In genomic region chr4:44652002-44652401, GRCh38 we compare ENCODE assay signal across 25 cellular contexts. TPM values are rescaled to one million over a fixed set of nuclear protein-coding genes. Genes with fewer than 3 reads are reported as not detected.
"Had no signal": no experiment of that assay in that cellular context is flagged by ENCODE, and none has a peak within 500 bp of the region (broad histone marks: within the 10 kb centered on the region; RNA-seq: fewer than 3 reads in every experiment).

No MANE protein-coding gene starts in this region.

- H3K9me3 Mint-ChIP-seq: IgD-negative memory B cell had no signal

- H3K27ac Mint-ChIP-seq: IgD-negative memory B cell had no signal

- H3K27me3 Mint-ChIP-seq: IgD-negative memory B cell had no signal

- H3K4me3 ChIP-seq: K562 had no signal

- DNase-seq: Kasumi-1; MM.1S; NCI-H1092 treated with DMSO at 0.1 percent for 48 hours; NCI-H1436; NCI-H187; NCI-H2029; NCI-H2081 treated with DMSO at 0.1 percent for 48 hours; NCI-H2171; NCI-H226; NCI-H524; NCI-H526 treated with DMSO at 0.1 percent for 48 hours; NCI-H748 treated with DMSO at 0.1 percent for 48 hours; NK-92 treated with Interleukin-12 subunit alpha and Interleukin-12 subunit beta, amount 100 ng/mL, for 24 hours; PC-3; SHP77; SK-N-SH had no signal

- H3K27ac ChIP-seq: HL-60, KMS-11, RWPE1 had no signal

- H3K9me3 ChIP-seq: SK-N-SH had no signal

- ATAC-seq: K562, Panc1, PC-3 had no signal

- H3K4me1 Mint-ChIP-seq: IgD-negative memory B cell had no signal

- H3K4me3 Mint-ChIP-seq: IgD-negative memory B cell had no signal

RNA-seq across cellular contexts. Expression of gene YIPF7, which starts 0.6 kb away (rescaled TPM):
- total RNA-seq: K562, M059J, OCI-LY7, PC-3, SK-MEL-5 had no signal
- polyA plus RNA-seq: IgD-negative memory B cell, SK-N-SH had no signal
